16 cellular contexts compared by ENCODE assay signal in the genomic region with DNA sequence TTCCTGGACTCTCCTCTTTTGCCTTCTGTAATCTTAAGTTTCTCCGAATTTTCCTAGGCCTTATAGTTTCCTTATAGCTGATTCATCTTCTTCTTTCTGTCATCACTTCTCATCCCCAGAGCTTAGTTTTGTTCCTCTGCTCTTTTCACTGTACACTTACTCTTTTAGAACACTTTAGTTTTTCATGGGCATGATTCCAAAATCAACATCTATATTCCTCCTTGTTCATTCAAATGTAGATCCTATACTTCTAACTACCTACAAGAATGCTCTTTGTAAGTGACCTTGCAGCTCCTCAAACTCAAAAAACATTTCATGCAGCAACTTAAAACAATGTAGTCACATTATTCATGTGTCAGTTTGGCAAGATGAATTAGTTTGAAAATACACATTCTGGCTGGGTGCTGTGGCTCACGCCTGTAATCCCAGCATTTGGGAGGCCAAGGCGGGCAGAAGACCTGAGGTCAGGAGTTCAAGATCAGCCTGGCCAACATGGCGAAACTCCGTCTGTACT. TPM values are rescaled to one million over a fixed set of nuclear protein-coding genes. Genes with fewer than 3 reads are reported as not detected.
DNase-seq lines count a peak whose midpoint lies in the region; ATAC-seq and TF ChIP-seq lines count a peak whose summit lies in the region.
"Had no signal": no experiment of that assay in that cellular context is flagged by ENCODE, and none has a peak within 500 bp of the region (broad histone marks: within the 10 kb centered on the region; RNA-seq: fewer than 3 reads in every experiment).

No MANE protein-coding gene starts in this region.

- H3K27ac Mint-ChIP-seq in activated CD8-positive, alpha-beta memory T cell treated with anti-CD3 and anti-CD28 coated beads, Interleukin-2, amount 10 ng/mL, durations not matched to agents 7 days and 5 days: peak overlapping the region; percentile 50
- H3K27ac Mint-ChIP-seq in WTC11: no peak overlapping the region

- ATAC-seq in activated CD8-positive, alpha-beta memory T cell treated with anti-CD3 and anti-CD28 coated beads, Interleukin-2, amount 10 ng/mL, durations not matched to agents 7 days and 5 days: no peak
- ATAC-seq in WTC11: no peak
- ATAC-seq: esophagus mucosa, right lobe of liver had no signal

- H3K9me3 Mint-ChIP-seq in activated CD8-positive, alpha-beta memory T cell treated with anti-CD3 and anti-CD28 coated beads, Interleukin-2, amount 10 ng/mL, durations not matched to agents 7 days and 5 days (ENCODE audit: low read depth): peaks cover 2% of the 10 kb centered on the region
- H3K9me3 Mint-ChIP-seq in WTC11: no peaks in the 10 kb centered on the region

- no peaks in the 10 kb centered on the region for H3K36me3 ChIP-seq in colonic mucosa
- H3K36me3 ChIP-seq: right lobe of liver, stomach had no signal

- no peak for DNase-seq in activated CD8-positive, alpha-beta memory T cell treated with anti-CD3 and anti-CD28 coated beads, Interleukin-2, amount 10 ng/mL, durations not matched to agents 7 days and 5 days
- no peak for DNase-seq in activated CD8-positive, alpha-beta memory T cell treated with anti-CD3 and anti-CD28 coated beads for 24 hours
- DNase-seq in MV-4-11 (lab: John Stamatoyannopoulos, UW) (peak; percentile 20), colonic mucosa (no peak), skeletal muscle cell (ENCODE audit: low read depth) (peak; percentile 87), kidney glomerular epithelial cell (lab: John Stamatoyannopoulos, UW) (no peak), head of caudate nucleus (no peak), WTC11 (ENCODE audit: low spot score) (no peak)
- DNase-seq: amniotic stem cell, cortex of kidney, DMS 273 treated with DMSO at 0.1 percent for 48 hours, NCI-H1048, right lobe of liver, stomach had no signal

- peak overlapping the region in 1 of 2 donors; percentile 26 for H3K9ac ChIP-seq in colonic mucosa (ENCODE audit: low read depth in 2 of 2, low read length in 2 of 2)

- H3K4me1 Mint-ChIP-seq in activated CD8-positive, alpha-beta memory T cell treated with anti-CD3 and anti-CD28 coated beads, Interleukin-2, amount 10 ng/mL, durations not matched to agents 7 days and 5 days: peaks cover 22% of the 10 kb centered on the region
- H3K4me1 Mint-ChIP-seq in WTC11: no peaks in the 10 kb centered on the region

- H3K27me3 Mint-ChIP-seq in activated CD8-positive, alpha-beta memory T cell treated with anti-CD3 and anti-CD28 coated beads, Interleukin-2, amount 10 ng/mL, durations not matched to agents 7 days and 5 days: no peaks in the 10 kb centered on the region
- peaks cover 4% of the 10 kb centered on the region; the same call in 1 of the 2 replicates for H3K27me3 Mint-ChIP-seq in WTC11 (ENCODE audit: low read depth)

- no peaks in the 10 kb centered on the region for H3K4me1 ChIP-seq in colonic mucosa
- H3K4me1 ChIP-seq: right lobe of liver, stomach had no signal

- CTCF ChIA-PET in activated CD8-positive, alpha-beta memory T cell treated with anti-CD3 and anti-CD28 coated beads, Interleukin-2, amount 10 ng/mL, durations not matched to agents 7 days and 5 days (lab: Charles Lee): interaction anchor here (1.0 to 1.2 kb wide), 2 partner anchors 59 to 73 kb away, joined by 3 read pairs; partner anchors contain the start of gene CBLL1
- CTCF ChIA-PET in WTC11 (lab: Charles Lee): no interaction called here

- peak overlapping the region; percentile 39 for H3K27ac ChIP-seq in colonic mucosa
- H3K27ac ChIP-seq: right lobe of liver, stomach had no signal

- H3K4me3 Mint-ChIP-seq in activated CD8-positive, alpha-beta memory T cell treated with anti-CD3 and anti-CD28 coated beads, Interleukin-2, amount 10 ng/mL, durations not matched to agents 7 days and 5 days: peak overlapping the region; percentile 2
- no peak overlapping the region for H3K4me3 Mint-ChIP-seq in WTC11

- no peak for TF ChIP-seq CTCF in colonic mucosa (IDR thresholded peaks at IDR 0.05)
- no peak for TF ChIP-seq CTCF in WTC11 (IDR thresholded peaks at IDR 0.05)

- H3K4me3 ChIP-seq in colonic mucosa (no peak overlapping the region), skeletal muscle cell (ENCODE audit: low read depth, low read length) (no peak overlapping the region)
- H3K4me3 ChIP-seq: right lobe of liver, stomach had no signal

- no peaks in the 10 kb centered on the region for H3K27me3 ChIP-seq in colonic mucosa
- H3K27me3 ChIP-seq: right lobe of liver, stomach had no signal

- POLR2A ChIA-PET in WTC11 (lab: Charles Lee): no interaction called here

- no peaks in the 10 kb centered on the region for H3K9me3 ChIP-seq in colonic mucosa
- H3K9me3 ChIP-seq: right lobe of liver, stomach had no signal

- peaks cover 3% of the 10 kb centered on the region for H3K36me3 Mint-ChIP-seq in activated CD8-positive, alpha-beta memory T cell treated with anti-CD3 and anti-CD28 coated beads, Interleukin-2, amount 10 ng/mL, durations not matched to agents 7 days and 5 days
- H3K36me3 Mint-ChIP-seq in WTC11: no peaks in the 10 kb centered on the region

- intact Hi-C loops in colonic mucosa (cut with DNase I): no loop called here
- intact Hi-C loops in head of caudate nucleus (cut with DNase I): no loop called here

TF ChIP-seq in WTC11, 78 proteins besides CTCF, POLR2A, EP300 and RAD21:
- TF ChIP-seq, protein P1, sequence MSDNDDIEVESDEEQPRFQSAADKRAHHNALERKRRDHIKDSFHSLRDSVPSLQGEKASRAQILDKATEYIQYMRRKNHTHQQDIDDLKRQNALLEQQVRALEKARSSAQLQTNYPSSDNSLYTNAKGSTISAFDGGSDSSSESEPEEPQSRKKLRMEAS (CRISPR knock-in tag; IDR thresholded peaks at IDR 0.05): no peak
- TF ChIP-seq PRDM15 (CRISPR knock-in tag; IDR thresholded peaks at IDR 0.05) (no peak), ZNF416 (CRISPR knock-in tag; IDR thresholded peaks at IDR 0.05) (no peak), SMAD3 (CRISPR knock-in tag; IDR thresholded peaks at IDR 0.05; ENCODE audit: borderline replicate concordance) (no peak), NFATC4 (CRISPR knock-in tag; IDR thresholded peaks at IDR 0.05) (no peak), ZNF232 (CRISPR knock-in tag; IDR thresholded peaks at IDR 0.05) (no peak), CREB1 (CRISPR knock-in tag; IDR thresholded peaks at IDR 0.05) (no peak), NR3C1 (CRISPR knock-in tag; conservative IDR thresholded peaks at IDR 0.05; ENCODE audit: low read depth) (no peak), USF1 (CRISPR knock-in tag; IDR thresholded peaks at IDR 0.05) (no peak), ZBTB21 (CRISPR knock-in tag; IDR thresholded peaks at IDR 0.05; ENCODE audit: borderline replicate concordance) (no peak), IRF2 (CRISPR knock-in tag; IDR thresholded peaks at IDR 0.05; ENCODE audit: borderline replicate concordance, low read depth) (no peak), HMGA2 (CRISPR knock-in tag; IDR thresholded peaks at IDR 0.05) (no peak), FOXJ3 (CRISPR knock-in tag; IDR thresholded peaks at IDR 0.05; ENCODE audit: borderline replicate concordance) (no peak)
- TF ChIP-seq, protein P2, sequence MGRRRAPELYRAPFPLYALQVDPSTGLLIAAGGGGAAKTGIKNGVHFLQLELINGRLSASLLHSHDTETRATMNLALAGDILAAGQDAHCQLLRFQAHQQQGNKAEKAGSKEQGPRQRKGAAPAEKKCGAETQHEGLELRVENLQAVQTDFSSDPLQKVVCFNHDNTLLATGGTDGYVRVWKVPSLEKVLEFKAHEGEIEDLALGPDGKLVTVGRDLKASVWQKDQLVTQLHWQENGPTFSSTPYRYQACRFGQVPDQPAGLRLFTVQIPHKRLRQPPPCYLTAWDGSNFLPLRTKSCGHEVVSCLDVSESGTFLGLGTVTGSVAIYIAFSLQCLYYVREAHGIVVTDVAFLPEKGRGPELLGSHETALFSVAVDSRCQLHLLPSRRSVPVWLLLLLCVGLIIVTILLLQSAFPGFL (CRISPR knock-in tag; IDR thresholded peaks at IDR 0.05; ENCODE audit: borderline replicate concordance): no peak

RNA-seq across cellular contexts. Expression of gene SLC26A3, which starts 13.1 kb away (rescaled TPM):
- total RNA-seq in activated CD8-positive, alpha-beta memory T cell treated with anti-CD3 and anti-CD28 coated beads, Interleukin-2, amount 10 ng/mL, durations not matched to agents 7 days and 5 days: not detected
- total RNA-seq in colonic mucosa (1,000 to 10,000 TPM in 1 of 2 donors, 100 to 1,000 TPM in 1; 973 to 1,169 TPM), WTC11 (2021) (0.28 to 0.44 TPM (median 0.30 TPM) in 3 replicates)
- total RNA-seq: lung microvascular endothelial cell had no signal

Comparison
In these comparisons a context has a peak if more than half of its experiments do, and no peak if none do; other contexts are left out.
1. DNase-seq: peak in MV-4-11 (single experiment) and skeletal muscle cell (single experiment); none in activated CD8-positive, alpha-beta memory T cell treated with anti-CD3 and anti-CD28 coated beads, Interleukin-2, amount 10 ng/mL, durations not matched to agents 7 days and 5 days (single experiment), activated CD8-positive, alpha-beta memory T cell treated with anti-CD3 and anti-CD28 coated beads for 24 hours (single experiment), colonic mucosa (single experiment), kidney glomerular epithelial cell (single experiment), head of caudate nucleus (0 of 42) and WTC11 (single experiment).
2. RNA of gene SLC26A3, which starts 13.1 kb away (total RNA-seq): 973 to 1,169 TPM in colonic mucosa; 0.28 to 0.44 TPM in WTC11 and not detected in activated CD8-positive, alpha-beta memory T cell treated with anti-CD3 and anti-CD28 coated beads, Interleukin-2, amount 10 ng/mL, durations not matched to agents 7 days and 5 days; every median in the first group is over 100 times any median in the second.